Comparison of ENCODE assay signal across 12 cellular contexts in the genomic region with DNA sequence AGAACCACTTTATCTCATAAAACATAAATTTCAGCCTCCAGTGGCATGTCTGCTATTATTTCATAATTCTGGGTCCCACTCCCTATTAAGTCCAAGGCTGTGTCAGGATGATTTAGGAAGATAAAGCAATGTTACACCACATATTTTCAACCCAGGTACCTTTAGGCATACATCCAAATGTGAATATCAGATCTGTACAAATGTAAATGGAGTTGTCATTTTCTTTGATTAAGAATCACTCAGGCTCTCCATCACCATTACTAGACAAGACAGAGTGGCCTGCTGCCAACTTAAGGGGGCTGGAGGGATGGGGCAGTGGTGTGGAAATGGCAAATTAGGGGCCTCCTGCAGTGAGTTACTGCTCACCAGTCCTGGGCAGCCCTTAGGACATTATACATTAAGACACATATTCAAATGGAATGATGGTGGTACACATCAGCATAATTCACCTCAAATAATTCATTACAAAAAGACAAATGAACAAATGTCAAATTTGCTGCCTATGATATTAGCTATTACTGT.
DNase-seq lines count a peak whose midpoint lies in the region; ATAC-seq and TF ChIP-seq lines count a peak whose summit lies in the region.
"Had no signal": no experiment of that assay in that cellular context is flagged by ENCODE, and none has a peak within 500 bp of the region (broad histone marks: within the 10 kb centered on the region; RNA-seq: fewer than 3 reads in every experiment).

No MANE protein-coding gene starts in this region.

- H3K4me3 Mint-ChIP-seq in endodermal cell (no peak overlapping the region), neural progenitor cell (no peak overlapping the region)
- H3K4me3 Mint-ChIP-seq: activated naive CD8-positive, alpha-beta T cell treated with anti-CD3 and anti-CD28 coated beads for 36 hours; type B pancreatic cell had no signal

- H3K27ac Mint-ChIP-seq in endodermal cell (no peak overlapping the region), neural progenitor cell (no peak overlapping the region)
- H3K27ac Mint-ChIP-seq: activated naive CD8-positive, alpha-beta T cell treated with anti-CD3 and anti-CD28 coated beads for 36 hours; type B pancreatic cell had no signal

- no peak overlapping the region for H3K4me2 ChIP-seq in neural progenitor cell

- DNase-seq in endodermal cell (no peak), SHP77 treated with DMSO at 0.1 percent for 48 hours (lab: John Stamatoyannopoulos, UW) (no peak), NOMO-1 treated with dmso at 0.1 percent for 144 hours (lab: John Stamatoyannopoulos, UW; ENCODE audit: unreplicated experiment) (no peak), neural progenitor cell (ENCODE audit: low spot score) (no peak)
- DNase-seq: activated naive CD8-positive, alpha-beta T cell treated with anti-CD3 and anti-CD28 coated beads for 36 hours; CD8-positive, alpha-beta memory T cell; NCI-H2227 treated with DMSO at 0.1 percent for 48 hours had no signal

- H3K4me1 Mint-ChIP-seq in endodermal cell (no peaks in the 10 kb centered on the region), neural progenitor cell (peaks cover 5% of the 10 kb centered on the region)

- H3K9ac ChIP-seq in endodermal cell (ENCODE audit: extremely low read depth, low read length, poor library complexity, severe bottlenecking) = no peak overlapping the region
- H3K9ac ChIP-seq in neural progenitor cell = no peak overlapping the region

- H4K20me1 ChIP-seq in neural progenitor cell (ENCODE audit: low read depth) = no peaks in the 10 kb centered on the region

- no peaks in the 10 kb centered on the region for H3F3A ChIP-seq in neural progenitor cell (ENCODE audit: low read depth)

- H3K9me3 Mint-ChIP-seq in endodermal cell = no peaks in the 10 kb centered on the region
- H3K9me3 Mint-ChIP-seq in neural progenitor cell = no peaks in the 10 kb centered on the region
- H3K9me3 Mint-ChIP-seq: CD8-positive, alpha-beta memory T cell; type B pancreatic cell had no signal

- H3K4me3 ChIP-seq in endodermal cell (ENCODE audit: low read length) (no peak overlapping the region), neural progenitor cell (no peak overlapping the region)

- H3K4me1 ChIP-seq in endodermal cell (ENCODE audit: control insufficient read depth, insufficient read depth, low read length) = no peaks in the 10 kb centered on the region
- no peaks in the 10 kb centered on the region for H3K4me1 ChIP-seq in neural progenitor cell

- ATAC-seq in GM18498 (IDR thresholded peaks at IDR 0.05; ENCODE audit: unreplicated experiment) = peak; percentile 15
- ATAC-seq in GM19351 (IDR thresholded peaks at IDR 0.05; ENCODE audit: unreplicated experiment) = peak; percentile 7
- peak; percentile 11 for ATAC-seq in HG02678 (IDR thresholded peaks at IDR 0.05; ENCODE audit: unreplicated experiment)
- ATAC-seq in HG03442 (IDR thresholded peaks at IDR 0.05; ENCODE audit: unreplicated experiment) = peak; percentile 3

- H3K36me3 ChIP-seq in endodermal cell (ENCODE audit: control insufficient read depth, insufficient read depth, low read length) = no peaks in the 10 kb centered on the region
- H3K36me3 ChIP-seq in neural progenitor cell = no peaks in the 10 kb centered on the region

- no peak overlapping the region for H3K27ac ChIP-seq in endodermal cell (ENCODE audit: low read depth, low read length)
- no peak overlapping the region for H3K27ac ChIP-seq in neural progenitor cell

- no peaks in the 10 kb centered on the region for H3K79me2 ChIP-seq in neural progenitor cell (ENCODE audit: low read depth)

- TF ChIP-seq CTCF in endodermal cell (conservative IDR thresholded peaks at IDR 0.05) (no peak), neural progenitor cell (IDR thresholded peaks at IDR 0.05) (no peak)

- H3K27me3 ChIP-seq in endodermal cell (ENCODE audit: control insufficient read depth, insufficient read depth, low read length, poor library complexity, severe bottlenecking) (no peaks in the 10 kb centered on the region), neural progenitor cell (no peaks in the 10 kb centered on the region)

- H3K27me3 Mint-ChIP-seq in endodermal cell (ENCODE audit: insufficient read depth) (no peaks in the 10 kb centered on the region), neural progenitor cell (ENCODE audit: insufficient read depth, low read depth) (no peaks in the 10 kb centered on the region)
- H3K27me3 Mint-ChIP-seq: activated naive CD8-positive, alpha-beta T cell treated with anti-CD3 and anti-CD28 coated beads for 36 hours; CD8-positive, alpha-beta memory T cell had no signal

- H2AFZ ChIP-seq in neural progenitor cell (replicated peaks) = no peak overlapping the region

- H3K9me3 ChIP-seq in endodermal cell (ENCODE audit: control insufficient read depth, low read length) (no peaks in the 10 kb centered on the region), neural progenitor cell (ENCODE audit: low read depth) (no peaks in the 10 kb centered on the region)

- H3K36me3 Mint-ChIP-seq in endodermal cell (ENCODE audit: low read depth) (no peaks in the 10 kb centered on the region), neural progenitor cell (no peaks in the 10 kb centered on the region)
- H3K36me3 Mint-ChIP-seq: type B pancreatic cell had no signal
